30 cellular contexts compared by ENCODE assay signal in the genomic region with DNA sequence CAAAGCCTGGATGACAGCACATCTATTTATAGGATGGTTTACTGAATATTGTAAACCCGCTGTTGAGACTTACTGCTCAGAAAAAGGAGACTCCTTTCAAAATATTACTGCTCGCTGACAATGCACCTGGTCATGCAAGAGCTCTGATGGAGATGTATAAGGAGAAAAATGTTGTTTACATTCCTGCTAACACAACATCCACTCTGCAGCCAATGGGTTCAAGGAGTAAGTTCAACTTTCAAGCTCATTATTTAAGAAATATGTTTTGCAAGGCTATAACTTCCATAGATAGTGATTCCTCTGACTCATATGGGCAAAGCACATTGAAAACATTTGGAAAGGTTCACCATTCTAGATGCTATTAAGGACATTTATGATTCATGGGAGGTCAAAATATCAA.
"Had no signal": no experiment of that assay in that cellular context is flagged by ENCODE, and none has a peak within 500 bp of the region (broad histone marks: within the 10 kb centered on the region; RNA-seq: fewer than 3 reads in every experiment).

No MANE protein-coding gene starts in this region.

- H3K36me3 ChIP-seq: pancreas, prostate gland, sigmoid colon, upper lobe of left lung had no signal

- H3K27me3 ChIP-seq: foreskin keratinocyte, pancreas, sigmoid colon, upper lobe of left lung had no signal

- H3K27ac ChIP-seq: foreskin keratinocyte, pancreas, prostate gland, sigmoid colon, upper lobe of left lung had no signal

- H3K9me3 ChIP-seq: pancreas, prostate gland had no signal

- ATAC-seq: foreskin keratinocyte; left colon; naive thymus-derived CD8-positive, alpha-beta T cell; pancreas; stimulated activated memory B cell treated with anti-CD40 and anti-IgM and Interleukin-4, amounts not matched to agents 10 μg/mL and 1 μg/mL and 100 μg/mL, for 72 hours; stimulated activated naive CD8-positive, alpha-beta T cell treated with anti-CD3 and anti-CD28 coated beads, Interleukin-15, amount 100 ng/mL, for 72 hours; T-helper 17 cell had no signal

- H3K4me3 ChIP-seq: pancreas, prostate gland, sigmoid colon, smooth muscle cell, upper lobe of left lung had no signal

- H3K4me1 ChIP-seq: pancreas, prostate gland, sigmoid colon, upper lobe of left lung had no signal

- H3K4me2 ChIP-seq: smooth muscle cell had no signal

- DNase-seq: activated CD4-positive, alpha-beta memory T cell treated with anti-CD3 and anti-CD28 coated beads for 36 hours; activated CD4-positive, alpha-beta T cell treated with anti-CD3 and anti-CD28 coated beads, Interleukin-2, amount 10 ng/mL, durations not matched to agents 24 days and 14 days; activated CD4-positive, CD25-positive, alpha-beta regulatory T cell treated with anti-CD3 and anti-CD28 coated beads, Interleukin-2, amount 50 U/mL, for 72 hours; activated CD8-positive, alpha-beta memory T cell treated with anti-CD3 and anti-CD28 coated beads, Interleukin-2, amount 50 U/mL, for 4 hours; activated gamma-delta T cell treated with Interleukin-2 at 50 U/mL for 16 hours; activated naive CD4-positive, alpha-beta T cell treated with anti-CD3 and anti-CD28 coated beads, Interleukin-2, amount 50 U/mL, for 16 hours; activated T-cell treated with anti-CD3 and anti-CD28 coated beads, Interleukin-2, amount 50 U/mL, for 24 hours; amniotic stem cell; dermis blood vessel endothelial cell; effector CD8-positive, alpha-beta T cell; erythroblast; islet precursor cell; left colon; naive thymus-derived CD8-positive, alpha-beta T cell; nucleus accumbens; pancreas; retina; sigmoid colon; stimulated activated CD4-positive, alpha-beta T cell treated with anti-CD3 and anti-CD28 coated beads, Interleukin-1b, Interleukin-23, amount 100 ng/mL, for 48 hours; stimulated activated CD4-positive, alpha-beta T cell treated with anti-CD3 and anti-CD28 coated beads, Interleukin-4, amount 100 ng/mL, for 4 hours; stimulated activated CD8-positive, alpha-beta memory T cell treated with anti-CD3 and anti-CD28 coated beads, Interleukin-4, amount 100 ng/mL, for 48 hours; stimulated activated naive CD8-positive, alpha-beta T cell treated with anti-CD3 and anti-CD28 coated beads, Interleukin-15, amount 100 ng/mL, for 72 hours; substantia nigra; T-helper 17 cell; T1000; upper lobe of left lung had no signal
